Comparison of ENCODE assay signal across 1 cellular context in the genomic region with DNA sequence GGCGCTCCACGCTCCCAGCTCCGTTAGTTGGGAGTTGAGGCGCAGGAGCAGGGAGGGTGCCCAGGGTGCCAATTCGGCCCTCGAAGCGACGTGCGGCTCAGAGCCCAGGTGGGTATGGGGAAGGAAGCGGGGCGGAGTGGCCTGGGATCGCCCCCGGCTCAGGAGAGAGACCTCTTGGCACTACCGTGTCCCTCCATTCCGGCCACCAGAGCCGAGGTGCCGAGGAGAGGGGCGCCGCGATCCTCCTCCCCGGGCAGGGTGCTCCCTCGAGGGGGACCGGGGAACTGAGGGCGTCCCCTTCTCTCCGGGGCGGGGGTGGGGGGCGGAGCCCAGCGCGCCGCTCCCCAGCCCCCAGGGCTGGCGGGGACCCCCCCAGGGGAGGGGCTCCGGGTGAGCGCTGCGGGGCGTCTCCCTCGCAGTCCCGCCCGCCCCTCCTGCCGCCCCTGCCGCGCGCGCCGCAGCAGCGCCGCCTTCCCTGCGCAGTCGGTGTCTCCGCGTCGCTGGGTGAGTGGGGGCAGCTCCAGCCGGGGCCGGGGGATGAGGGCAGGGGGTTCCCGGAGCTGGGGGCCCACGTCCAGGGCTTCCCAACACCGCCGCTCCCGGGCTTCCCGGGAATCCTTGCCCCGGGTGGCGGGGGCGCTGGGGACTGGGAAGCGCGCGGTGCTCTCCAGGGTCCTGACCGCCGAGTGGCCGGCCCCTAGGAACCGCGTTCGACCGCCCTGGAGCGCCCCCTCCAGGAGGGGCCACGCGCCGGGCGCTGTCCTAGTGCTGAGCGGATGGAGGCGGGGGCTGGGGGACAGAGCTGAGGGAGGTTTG.
A peak's percentile ranks its signal among the peaks of the same experiment; 100 is the strongest.
TF ChIP-seq lines count a peak whose summit lies in the region.

Gene HPCA, plus strand, starts transcription at position 480 of the 816 bp plus-strand sequence. CDS start 2,408 bp downstream, outside the sequence.

TF ChIP-seq in K562, 482 proteins besides CTCF, POLR2A, EP300 and RAD21 (continued from another document and continues in another):
- TF ChIP-seq PRDM10 (IDR thresholded peaks at IDR 0.05; ENCODE audit: partially characterized antibody) (no peak), MAFK (IDR thresholded peaks at IDR 0.05; ENCODE audit: low read length) (no peak), KLF13 (tag; IDR thresholded peaks at IDR 0.05; ENCODE audit: borderline replicate concordance, low read depth) (no peak), MCM5 (IDR thresholded peaks at IDR 0.05; ENCODE audit: low read depth) (no peak), PBX2 (CRISPR knock-in tag; IDR thresholded peaks at IDR 0.05; ENCODE audit: low read depth) (peak; percentile 78), PBX2 (tag; conservative IDR thresholded peaks at IDR 0.05; ENCODE audit: low read depth) (no peak), ESRRA (IDR thresholded peaks at IDR 0.05; ENCODE audit: borderline replicate concordance, low read depth) (no peak), TCF7 (IDR thresholded peaks at IDR 0.05; ENCODE audit: borderline replicate concordance) (no peak), ZNF76 (CRISPR knock-in tag; IDR thresholded peaks at IDR 0.05; ENCODE audit: borderline replicate concordance) (no peak), MECOM (CRISPR knock-in tag; IDR thresholded peaks at IDR 0.05) (peak; percentile 90), ZBTB26 (CRISPR knock-in tag; IDR thresholded peaks at IDR 0.05) (no peak), TBP (optimal IDR thresholded peaks at IDR 0.05; ENCODE audit: low read depth, low read length) (peak; percentile 16), MEF2D (tag; conservative IDR thresholded peaks at IDR 0.05; ENCODE audit: low read depth) (no peak), SIN3B (IDR thresholded peaks at IDR 0.05; ENCODE audit: low read depth) (no peak), TEAD2 (tag; IDR thresholded peaks at IDR 0.05) (no peak), PHTF2 (CRISPR knock-in tag; IDR thresholded peaks at IDR 0.05) (no peak), GATAD2A (IDR thresholded peaks at IDR 0.05) (no peak), HMG20A (CRISPR knock-in tag; conservative IDR thresholded peaks at IDR 0.05) (no peak), ZNF511 (CRISPR knock-in tag; IDR thresholded peaks at IDR 0.05) (peak; percentile 100), BDP1 (IDR thresholded peaks at IDR 0.05; ENCODE audit: insufficient read depth, insufficient read length) (no peak), ZNF780A (CRISPR knock-in tag; IDR thresholded peaks at IDR 0.05) (no peak), HMGN3 (IDR thresholded peaks at IDR 0.05; ENCODE audit: borderline replicate concordance, extremely low read depth, insufficient read length, low read depth, low read length) (peak; percentile 67), HEY1 (CRISPR knock-in tag; IDR thresholded peaks at IDR 0.05; ENCODE audit: borderline replicate concordance) (no peak), MTF1 (CRISPR knock-in tag; IDR thresholded peaks at IDR 0.05; ENCODE audit: borderline replicate concordance) (no peak; the same call in 1 of the 2 replicates)
- TF ChIP-seq, protein P1, sequence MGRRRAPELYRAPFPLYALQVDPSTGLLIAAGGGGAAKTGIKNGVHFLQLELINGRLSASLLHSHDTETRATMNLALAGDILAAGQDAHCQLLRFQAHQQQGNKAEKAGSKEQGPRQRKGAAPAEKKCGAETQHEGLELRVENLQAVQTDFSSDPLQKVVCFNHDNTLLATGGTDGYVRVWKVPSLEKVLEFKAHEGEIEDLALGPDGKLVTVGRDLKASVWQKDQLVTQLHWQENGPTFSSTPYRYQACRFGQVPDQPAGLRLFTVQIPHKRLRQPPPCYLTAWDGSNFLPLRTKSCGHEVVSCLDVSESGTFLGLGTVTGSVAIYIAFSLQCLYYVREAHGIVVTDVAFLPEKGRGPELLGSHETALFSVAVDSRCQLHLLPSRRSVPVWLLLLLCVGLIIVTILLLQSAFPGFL (CRISPR knock-in tag; IDR thresholded peaks at IDR 0.05), result peak; percentile 96; the same call in 1 of the 2 replicates
- TF ChIP-seq, protein P2, sequence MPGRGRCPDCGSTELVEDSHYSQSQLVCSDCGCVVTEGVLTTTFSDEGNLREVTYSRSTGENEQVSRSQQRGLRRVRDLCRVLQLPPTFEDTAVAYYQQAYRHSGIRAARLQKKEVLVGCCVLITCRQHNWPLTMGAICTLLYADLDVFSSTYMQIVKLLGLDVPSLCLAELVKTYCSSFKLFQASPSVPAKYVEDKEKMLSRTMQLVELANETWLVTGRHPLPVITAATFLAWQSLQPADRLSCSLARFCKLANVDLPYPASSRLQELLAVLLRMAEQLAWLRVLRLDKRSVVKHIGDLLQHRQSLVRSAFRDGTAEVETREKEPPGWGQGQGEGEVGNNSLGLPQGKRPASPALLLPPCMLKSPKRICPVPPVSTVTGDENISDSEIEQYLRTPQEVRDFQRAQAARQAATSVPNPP (IDR thresholded peaks at IDR 0.05; ENCODE audit: borderline replicate concordance, insufficient read depth, insufficient read length), result no peak
- TF ChIP-seq, protein P3, sequence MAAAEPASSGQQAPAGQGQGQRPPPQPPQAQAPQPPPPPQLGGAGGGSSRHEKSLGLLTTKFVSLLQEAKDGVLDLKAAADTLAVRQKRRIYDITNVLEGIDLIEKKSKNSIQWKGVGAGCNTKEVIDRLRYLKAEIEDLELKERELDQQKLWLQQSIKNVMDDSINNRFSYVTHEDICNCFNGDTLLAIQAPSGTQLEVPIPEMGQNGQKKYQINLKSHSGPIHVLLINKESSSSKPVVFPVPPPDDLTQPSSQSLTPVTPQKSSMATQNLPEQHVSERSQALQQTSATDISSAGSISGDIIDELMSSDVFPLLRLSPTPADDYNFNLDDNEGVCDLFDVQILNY (CRISPR knock-in tag; IDR thresholded peaks at IDR 0.05), result peak; percentile 99
- TF ChIP-seq, protein P4, sequence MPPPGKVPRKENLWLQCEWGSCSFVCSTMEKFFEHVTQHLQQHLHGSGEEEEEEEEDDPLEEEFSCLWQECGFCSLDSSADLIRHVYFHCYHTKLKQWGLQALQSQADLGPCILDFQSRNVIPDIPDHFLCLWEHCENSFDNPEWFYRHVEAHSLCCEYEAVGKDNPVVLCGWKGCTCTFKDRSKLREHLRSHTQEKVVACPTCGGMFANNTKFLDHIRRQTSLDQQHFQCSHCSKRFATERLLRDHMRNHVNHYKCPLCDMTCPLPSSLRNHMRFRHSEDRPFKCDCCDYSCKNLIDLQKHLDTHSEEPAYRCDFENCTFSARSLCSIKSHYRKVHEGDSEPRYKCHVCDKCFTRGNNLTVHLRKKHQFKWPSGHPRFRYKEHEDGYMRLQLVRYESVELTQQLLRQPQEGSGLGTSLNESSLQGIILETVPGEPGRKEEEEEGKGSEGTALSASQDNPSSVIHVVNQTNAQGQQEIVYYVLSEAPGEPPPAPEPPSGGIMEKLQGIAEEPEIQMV (tag; conservative IDR thresholded peaks at IDR 0.05; ENCODE audit: low read depth), result no peak; the same call in 1 of the 2 replicates
- TF ChIP-seq, protein P5, sequence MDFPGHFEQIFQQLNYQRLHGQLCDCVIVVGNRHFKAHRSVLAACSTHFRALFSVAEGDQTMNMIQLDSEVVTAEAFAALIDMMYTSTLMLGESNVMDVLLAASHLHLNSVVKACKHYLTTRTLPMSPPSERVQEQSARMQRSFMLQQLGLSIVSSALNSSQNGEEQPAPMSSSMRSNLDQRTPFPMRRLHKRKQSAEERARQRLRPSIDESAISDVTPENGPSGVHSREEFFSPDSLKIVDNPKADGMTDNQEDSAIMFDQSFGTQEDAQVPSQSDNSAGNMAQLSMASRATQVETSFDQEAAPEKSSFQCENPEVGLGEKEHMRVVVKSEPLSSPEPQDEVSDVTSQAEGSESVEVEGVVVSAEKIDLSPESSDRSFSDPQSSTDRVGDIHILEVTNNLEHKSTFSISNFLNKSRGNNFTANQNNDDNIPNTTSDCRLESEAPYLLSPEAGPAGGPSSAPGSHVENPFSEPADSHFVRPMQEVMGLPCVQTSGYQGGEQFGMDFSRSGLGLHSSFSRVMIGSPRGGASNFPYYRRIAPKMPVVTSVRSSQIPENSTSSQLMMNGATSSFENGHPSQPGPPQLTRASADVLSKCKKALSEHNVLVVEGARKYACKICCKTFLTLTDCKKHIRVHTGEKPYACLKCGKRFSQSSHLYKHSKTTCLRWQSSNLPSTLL (IDR thresholded peaks at IDR 0.05), result no peak
- TF ChIP-seq, protein P6, sequence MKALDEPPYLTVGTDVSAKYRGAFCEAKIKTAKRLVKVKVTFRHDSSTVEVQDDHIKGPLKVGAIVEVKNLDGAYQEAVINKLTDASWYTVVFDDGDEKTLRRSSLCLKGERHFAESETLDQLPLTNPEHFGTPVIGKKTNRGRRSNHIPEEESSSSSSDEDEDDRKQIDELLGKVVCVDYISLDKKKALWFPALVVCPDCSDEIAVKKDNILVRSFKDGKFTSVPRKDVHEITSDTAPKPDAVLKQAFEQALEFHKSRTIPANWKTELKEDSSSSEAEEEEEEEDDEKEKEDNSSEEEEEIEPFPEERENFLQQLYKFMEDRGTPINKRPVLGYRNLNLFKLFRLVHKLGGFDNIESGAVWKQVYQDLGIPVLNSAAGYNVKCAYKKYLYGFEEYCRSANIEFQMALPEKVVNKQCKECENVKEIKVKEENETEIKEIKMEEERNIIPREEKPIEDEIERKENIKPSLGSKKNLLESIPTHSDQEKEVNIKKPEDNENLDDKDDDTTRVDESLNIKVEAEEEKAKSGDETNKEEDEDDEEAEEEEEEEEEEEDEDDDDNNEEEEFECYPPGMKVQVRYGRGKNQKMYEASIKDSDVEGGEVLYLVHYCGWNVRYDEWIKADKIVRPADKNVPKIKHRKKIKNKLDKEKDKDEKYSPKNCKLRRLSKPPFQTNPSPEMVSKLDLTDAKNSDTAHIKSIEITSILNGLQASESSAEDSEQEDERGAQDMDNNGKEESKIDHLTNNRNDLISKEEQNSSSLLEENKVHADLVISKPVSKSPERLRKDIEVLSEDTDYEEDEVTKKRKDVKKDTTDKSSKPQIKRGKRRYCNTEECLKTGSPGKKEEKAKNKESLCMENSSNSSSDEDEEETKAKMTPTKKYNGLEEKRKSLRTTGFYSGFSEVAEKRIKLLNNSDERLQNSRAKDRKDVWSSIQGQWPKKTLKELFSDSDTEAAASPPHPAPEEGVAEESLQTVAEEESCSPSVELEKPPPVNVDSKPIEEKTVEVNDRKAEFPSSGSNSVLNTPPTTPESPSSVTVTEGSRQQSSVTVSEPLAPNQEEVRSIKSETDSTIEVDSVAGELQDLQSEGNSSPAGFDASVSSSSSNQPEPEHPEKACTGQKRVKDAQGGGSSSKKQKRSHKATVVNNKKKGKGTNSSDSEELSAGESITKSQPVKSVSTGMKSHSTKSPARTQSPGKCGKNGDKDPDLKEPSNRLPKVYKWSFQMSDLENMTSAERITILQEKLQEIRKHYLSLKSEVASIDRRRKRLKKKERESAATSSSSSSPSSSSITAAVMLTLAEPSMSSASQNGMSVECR (CRISPR knock-in tag; IDR thresholded peaks at IDR 0.05), result peak; percentile 100
